Comparison of ENCODE assay signal across 8 cellular contexts in genomic region chr13:113584205-113584869, GRCh38. TPM values are rescaled to one million over a fixed set of nuclear protein-coding genes. Genes with fewer than 3 reads are reported as not detected.
DNase-seq lines count a peak whose midpoint lies in the region; ATAC-seq lines count a peak whose summit lies in the region.

TFDP1 (plus strand) TSS chr13:113584753; CDS start chr13:113585838, 1,085 bp downstream.

- H3K4me1 ChIP-seq in esophagus (ENCODE audit: control insufficient read depth in 2 of 2, insufficient read depth in 2 of 2, low read length in 1 of 2) (peaks cover 0 to 12% of the 10 kb centered on the region in 2 donors), mucosa of stomach (ENCODE audit: control insufficient read depth, insufficient read depth, low read length) (peaks cover 19% of the 10 kb centered on the region)

- H3K9me3 ChIP-seq in esophagus (ENCODE audit: control insufficient read depth in 2 of 2, insufficient read depth in 1 of 2, low read depth in 1 of 2, low read length in 1 of 2) (no peaks in the 10 kb centered on the region), mucosa of stomach (ENCODE audit: control insufficient read depth, low read length) (no peaks in the 10 kb centered on the region)

- H3K27me3 ChIP-seq in esophagus (ENCODE audit: control insufficient read depth in 1 of 2, insufficient read depth in 2 of 2, low read length in 2 of 2), result no peaks in the 10 kb centered on the region
- H3K27me3 ChIP-seq in mucosa of stomach (ENCODE audit: control insufficient read depth, insufficient read depth, low read length), result no peaks in the 10 kb centered on the region

- peak within 1 kb of the TSS in 1 of 2 donors; percentile 45 for H3K27ac ChIP-seq in esophagus (ENCODE audit: low read depth in 2 of 2, low read length in 1 of 2)

- H3K9me3 Mint-ChIP-seq in stimulated activated memory B cell treated with anti-CD40 and anti-IgM and Interleukin-4, amounts not matched to agents 10 μg/mL and 1 μg/mL and 100 μg/mL, for 72 hours, result no peaks in the 10 kb centered on the region

- DNase-seq in DMS153 treated with DMSO at 0.1 percent for 48 hours (lab: John Stamatoyannopoulos, UW; ENCODE audit: unreplicated experiment) (peak; percentile 49), HuH-7 (ENCODE audit: low spot score) (peak; percentile 96), OCI-M1 (lab: John Stamatoyannopoulos, UW) (peak; percentile 83)
- DNase-seq in activated T-cell treated with anti-CD3 and anti-CD28 coated beads, Interleukin-2, amount 50 U/mL, for 1 hour, result peak; percentile 61

- H3K4me1 Mint-ChIP-seq in stimulated activated memory B cell treated with anti-CD40 and anti-IgM and Interleukin-4, amounts not matched to agents 10 μg/mL and 1 μg/mL and 100 μg/mL, for 72 hours, result peaks cover 40% of the 10 kb centered on the region

- H3K36me3 Mint-ChIP-seq in stimulated activated memory B cell treated with anti-CD40 and anti-IgM and Interleukin-4, amounts not matched to agents 10 μg/mL and 1 μg/mL and 100 μg/mL, for 72 hours, result peaks cover 18% of the 10 kb centered on the region

- peak; percentile 89 for ATAC-seq in GM21529 (IDR thresholded peaks at IDR 0.05; ENCODE audit: unreplicated experiment)
- peak; percentile 94 for ATAC-seq in stimulated activated memory B cell treated with anti-CD40 and anti-IgM and Interleukin-4, amounts not matched to agents 10 μg/mL and 1 μg/mL and 100 μg/mL, for 72 hours

- WGBS in esophagus, 2 donors, result 1 to 2% methylated on average over 87 to 92 of the region's 92 CpGs

- H3K36me3 ChIP-seq in esophagus (ENCODE audit: control insufficient read depth in 2 of 2, insufficient read depth in 2 of 2, low read length in 1 of 2) (peaks cover 0 to 13% of the 10 kb centered on the region in 2 donors), mucosa of stomach (ENCODE audit: control insufficient read depth, insufficient read depth, low read length) (no peaks in the 10 kb centered on the region)

- peak within 1 kb of the TSS; percentile 92 for H3K4me3 Mint-ChIP-seq in stimulated activated memory B cell treated with anti-CD40 and anti-IgM and Interleukin-4, amounts not matched to agents 10 μg/mL and 1 μg/mL and 100 μg/mL, for 72 hours

- H3K27me3 Mint-ChIP-seq in stimulated activated memory B cell treated with anti-CD40 and anti-IgM and Interleukin-4, amounts not matched to agents 10 μg/mL and 1 μg/mL and 100 μg/mL, for 72 hours, result no peaks in the 10 kb centered on the region

- H3K4me3 ChIP-seq in esophagus (ENCODE audit: low read depth in 1 of 2, low read length in 2 of 2), result peak within 1 kb of the TSS; percentile 62 to 83
- peak within 1 kb of the TSS; percentile 36 for H3K4me3 ChIP-seq in mucosa of stomach (ENCODE audit: low read length)

- peak within 1 kb of the TSS; percentile 41 for H3K9ac ChIP-seq in mucosa of stomach (ENCODE audit: low read length)

- peak within 1 kb of the TSS; percentile 63 for H3K27ac Mint-ChIP-seq in stimulated activated memory B cell treated with anti-CD40 and anti-IgM and Interleukin-4, amounts not matched to agents 10 μg/mL and 1 μg/mL and 100 μg/mL, for 72 hours

RNA-seq across cellular contexts. Expression of gene TFDP1, which starts in this region (rescaled TPM):
- polyA plus RNA-seq in esophagus, result 10 to 100 TPM; 24.2 to 50.3 TPM
